Comparison of ENCODE assay signal across 8 cellular contexts in genomic region chr15:25437751-25438600, GRCh38. TPM values are rescaled to one million over a fixed set of nuclear protein-coding genes. Genes with fewer than 3 reads are reported as not detected.
A peak's percentile ranks its signal among the peaks of the same experiment; 100 is the strongest.
DNase-seq lines count a peak whose midpoint lies in the region; ATAC-seq, FAIRE-seq and TF ChIP-seq lines count a peak whose summit lies in the region.

No MANE protein-coding gene starts in this region.

- under 1% methylated on average over 7 of the region's 68 CpGs for WGBS in A549 (ENCODE audit: missing lambda C conversion rate)
- WGBS in esophagus muscularis mucosa = 2% methylated on average over 12 of the region's 68 CpGs

- intact Hi-C loops in esophagus muscularis mucosa (cut with DNase I) = loop anchor here (5.0 kb wide), 1 partner anchor 91 kb away; no protein-coding TSS in a partner anchor

- H3K4me1 ChIP-seq in A549 (no peaks in the 10 kb centered on the region), esophagus muscularis mucosa (peaks cover 24 to 58% (median 54%) of the 10 kb centered on the region in 4 donors)

- peak in 1 of 2 experiments; percentile 48; a peak in 2 of 5 replicates for TF ChIP-seq RAD21 in A549 (conservative IDR thresholded peaks at IDR 0.05 in 1 of 2, IDR thresholded peaks at IDR 0.05 in 1 of 2)

- H3K27me3 Mint-ChIP-seq in activated T-cell treated with anti-CD3 and anti-CD28 coated beads, Interleukin-2, amount 50 U/mL, for 4 hours (ENCODE audit: low read depth) = no peaks in the 10 kb centered on the region
- no peaks in the 10 kb centered on the region for H3K27me3 Mint-ChIP-seq in naive B cell

- H3K36me3 ChIP-seq in esophagus muscularis mucosa = no peaks in the 10 kb centered on the region

- TF ChIP-seq EP300 in A549 (IDR thresholded peaks at IDR 0.05) (no peak), esophagus muscularis mucosa (IDR thresholded peaks at IDR 0.05) (no peak)

- peaks cover 5% of the 10 kb centered on the region for H3K36me3 Mint-ChIP-seq in activated T-cell treated with anti-CD3 and anti-CD28 coated beads, Interleukin-2, amount 50 U/mL, for 4 hours (ENCODE audit: insufficient read depth)
- peaks cover 3 to 7% of the 10 kb centered on the region in 2 donors for H3K36me3 Mint-ChIP-seq in naive B cell

- H3K27ac ChIP-seq in A549 (peak overlapping the region; percentile 98 to 100), esophagus muscularis mucosa (replicated peaks in 1 of 4) (peak overlapping the region; percentile 96 to 100 (median 98))

- TF ChIP-seq POLR2A in A549 (IDR thresholded peaks at IDR 0.05; ENCODE audit: low read length) = no peak
- TF ChIP-seq POLR2A in esophagus muscularis mucosa (IDR thresholded peaks at IDR 0.05; ENCODE audit: low read depth) = no peak

- H3K27me3 ChIP-seq in esophagus muscularis mucosa = no peaks in the 10 kb centered on the region

- H3K9me3 ChIP-seq in A549 = 0 out of 3 replicates have a peak, but pooled peaks cover 3% of the 10 kb centered on the region
- no peaks in the 10 kb centered on the region for H3K9me3 ChIP-seq in esophagus muscularis mucosa

- H3K27ac Mint-ChIP-seq in naive B cell = peak overlapping the region; percentile 88 to 97 (median 94)

- no peaks in the 10 kb centered on the region for H3K9me3 Mint-ChIP-seq in activated T-cell treated with anti-CD3 and anti-CD28 coated beads, Interleukin-2, amount 50 U/mL, for 4 hours
- peaks cover 0 to 2% (median 0%) of the 10 kb centered on the region in 7 donors for H3K9me3 Mint-ChIP-seq in naive B cell

- FAIRE-seq in A549 (lab: Jason Lieb, UNC) = no peak

- ATAC-seq in A549 = peak; percentile 62 to 75
- ATAC-seq in GM18511 (IDR thresholded peaks at IDR 0.05; ENCODE audit: unreplicated experiment) = peak; percentile 60
- ATAC-seq in HG03060 (IDR thresholded peaks at IDR 0.05; ENCODE audit: low read depth, unreplicated experiment) = peak; percentile 26
- ATAC-seq in activated T-cell treated with anti-CD3 and anti-CD28 coated beads, Interleukin-2, amount 50 U/mL, for 4 hours = peak; percentile 31 to 42
- ATAC-seq in naive B cell (ENCODE audit: low read depth in 2 of 2) = peak; percentile 33 to 41
- ATAC-seq in stimulated activated naive CD8-positive, alpha-beta T cell treated with anti-CD3 and anti-CD28 coated beads, Interleukin-15, Interleukin-2, amounts not matched to agents 100 U/mL and 50 U/mL, for 24 hours = peak; percentile 41

- peak overlapping the region; percentile 94 for H3K4me3 Mint-ChIP-seq in activated T-cell treated with anti-CD3 and anti-CD28 coated beads, Interleukin-2, amount 50 U/mL, for 4 hours
- H3K4me3 Mint-ChIP-seq in naive B cell = peak overlapping the region; percentile 81 to 96 (median 92)

- DNase-seq in A549 (ENCODE audit: low read depth in 1 of 2, low spot score in 1 of 2) (peak in 1 of 2 experiments; percentile 42), NOMO-1 (lab: John Stamatoyannopoulos, UW; ENCODE audit: unreplicated experiment in 2 of 2) (peak; percentile 25 to 33), esophagus muscularis mucosa (ENCODE audit: extremely low spot score) (no peak), naive B cell (peak; percentile 67)
- DNase-seq in activated T-cell treated with anti-CD3 and anti-CD28 coated beads, Interleukin-2, amount 50 U/mL, for 4 hours = peak; percentile 35
- peak; percentile 70 for DNase-seq in stimulated activated naive CD8-positive, alpha-beta T cell treated with anti-CD3 and anti-CD28 coated beads, Interleukin-15, Interleukin-2, amounts not matched to agents 100 U/mL and 50 U/mL, for 24 hours

- POLR2A ChIA-PET in A549 (lab: Yijun Ruan, JAX) = interaction anchor here (0.6 kb wide), 1 partner anchor 42 kb away, joined by 3 read pairs; no protein-coding TSS in a partner anchor

- H3K4me2 ChIP-seq in A549 = peak overlapping the region; percentile 88

- CTCF ChIA-PET in A549 (lab: Yijun Ruan, JAX) = interaction anchor here (1.1 kb wide), 1 partner anchor 215 kb away, joined by 3 read pairs; no protein-coding TSS in a partner anchor

- TF ChIP-seq CTCF in A549 (IDR thresholded peaks at IDR 0.05) = no peak
- peak; percentile 34 to 48 (median 44) for TF ChIP-seq CTCF in esophagus muscularis mucosa (IDR thresholded peaks at IDR 0.05)

- H3K4me1 Mint-ChIP-seq in activated T-cell treated with anti-CD3 and anti-CD28 coated beads, Interleukin-2, amount 50 U/mL, for 4 hours (ENCODE audit: low read depth) = peaks cover 43% of the 10 kb centered on the region
- peaks cover 27 to 49% (median 31%) of the 10 kb centered on the region in 3 donors for H3K4me1 Mint-ChIP-seq in naive B cell

- peak overlapping the region; percentile 83 for H3K4me3 ChIP-seq in A549
- H3K4me3 ChIP-seq in esophagus muscularis mucosa = peak overlapping the region; percentile 83 to 99 (median 87)

TF ChIP-seq in A549, 52 proteins besides CTCF, POLR2A, EP300 and RAD21:
- peak; percentile 27; the same call in 1 of the 2 replicates for TF ChIP-seq MAX (IDR thresholded peaks at IDR 0.05)
- no peak for TF ChIP-seq ZFP36 (IDR thresholded peaks at IDR 0.05; ENCODE audit: borderline replicate concordance, partially characterized antibody)
- 0 out of 2 replicates have a peak, but pooled peaks have one; percentile 23 for TF ChIP-seq E2F6 (IDR thresholded peaks at IDR 0.05; ENCODE audit: borderline replicate concordance, low read depth)
- 0 out of 3 replicates have a peak, but pooled peaks have one; percentile 16 for TF ChIP-seq SMC3 (IDR thresholded peaks at IDR 0.05)

RNA-seq across cellular contexts. Expression of gene UBE3A, which starts 0.8 kb away (rescaled TPM):
- polyA plus RNA-seq in A549 (2011; rRNA removed) (40.3 and 42.2 TPM in 2 replicates), A549 (2017; fragmentation: RNase III; extraction: RNeasy Plus Mini Kit Qiagen cat#74134 plus additional on column Dnase treatment) (21.0 to 23.0 TPM (median 22.3 TPM) in 3 replicates), naive B cell (ENCODE audit: low read depth in 6 of 6) (100 to 1,000 TPM; 118 to 176 (median 127) TPM)
- polyA plus RNA-seq in A549 (2012; cell fraction: cytosol; rRNA removed) = 5.6 and 6.0 TPM in 2 replicates
- 5.0 and 6.9 TPM in 2 replicates for polyA plus RNA-seq in A549 (2012; cell fraction: nucleus; rRNA removed)
- 53.1 and 62.0 TPM in 2 replicates for polyA minus RNA-seq in A549 (2011; rRNA and poly(A)+ RNA removed)
- 100 to 1,000 TPM; 142 to 153 (median 150) TPM for total RNA-seq in activated T-cell treated with anti-CD3 and anti-CD28 coated beads, Interleukin-2, amount 50 U/mL, for 4 hours
- total RNA-seq in esophagus muscularis mucosa = 10 to 100 TPM; 73.9 to 97.6 (median 80.1) TPM
